Comparison of ENCODE assay signal across 20 cellular contexts in the genomic region with DNA sequence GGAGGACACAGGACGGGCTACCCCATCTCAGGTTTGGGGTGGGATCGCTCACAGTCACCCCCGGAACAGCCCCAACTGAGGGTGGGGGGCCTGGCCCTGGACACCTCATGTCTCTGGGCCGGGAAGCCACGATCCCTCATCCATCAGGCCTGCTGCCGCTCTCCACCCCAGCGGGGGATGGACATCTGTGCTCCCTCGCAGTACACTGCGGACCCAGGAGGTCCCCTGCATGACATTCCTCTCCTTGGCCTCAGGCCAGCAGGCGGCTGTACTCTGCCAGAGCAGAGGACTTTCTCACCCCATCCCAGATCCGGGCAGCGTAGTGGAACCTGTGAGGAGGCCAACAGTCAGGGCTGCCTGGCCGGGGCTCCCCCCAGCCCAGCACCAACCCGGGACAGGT. TPM values are rescaled to one million over a fixed set of nuclear protein-coding genes. Genes with fewer than 3 reads are reported as not detected.
"Had no signal": no experiment of that assay in that cellular context is flagged by ENCODE, and none has a peak within 500 bp of the region (broad histone marks: within the 10 kb centered on the region; RNA-seq: fewer than 3 reads in every experiment).

No MANE protein-coding gene starts in this region.

- H3K4me3 ChIP-seq: ascending aorta, lung, neural progenitor cell, thyroid gland, vagina had no signal

- H3K27me3 Mint-ChIP-seq: activated naive CD8-positive, alpha-beta T cell treated with anti-CD3 and anti-CD28 coated beads, Interleukin-2, amount 50 U/mL, for 24 hours; naive B cell; stimulated activated naive B cell treated with anti-CD40 and anti-IgM and Interleukin-4, amounts not matched to agents 10 μg/mL and 1 μg/mL and 100 μg/mL, for 72 hours had no signal

- DNase-seq: activated CD4-positive, alpha-beta T cell treated with anti-CD3 and anti-CD28 coated beads, Interleukin-2, amount 50 U/mL, for 1 hour; activated CD8-positive, alpha-beta memory T cell treated with anti-CD3 and anti-CD28 coated beads for 24 hours; activated naive CD4-positive, alpha-beta T cell treated with anti-CD3 and anti-CD28 coated beads for 36 hours; activated naive CD8-positive, alpha-beta T cell treated with anti-CD3 and anti-CD28 coated beads, Interleukin-2, amount 50 U/mL, for 24 hours; endodermal cell; left colon; naive B cell; stimulated activated naive B cell treated with anti-CD40 and anti-IgM and Interleukin-4, amounts not matched to agents 10 μg/mL and 1 μg/mL and 100 μg/mL, for 72 hours; T1000; thyroid gland had no signal

- H3K4me3 Mint-ChIP-seq: activated naive CD4-positive, alpha-beta T cell treated with anti-CD3 and anti-CD28 coated beads for 36 hours; activated naive CD8-positive, alpha-beta T cell treated with anti-CD3 and anti-CD28 coated beads, Interleukin-2, amount 50 U/mL, for 24 hours; endodermal cell; naive B cell; neural progenitor cell; stimulated activated naive B cell treated with anti-CD40 and anti-IgM and Interleukin-4, amounts not matched to agents 10 μg/mL and 1 μg/mL and 100 μg/mL, for 72 hours had no signal

- H3K4me1 ChIP-seq: ascending aorta, neural progenitor cell, thyroid gland, vagina had no signal

- H3K9me3 ChIP-seq: ascending aorta, thyroid gland, vagina had no signal

- H3K4me2 ChIP-seq: neural progenitor cell had no signal

- H3K9me3 Mint-ChIP-seq: activated naive CD4-positive, alpha-beta T cell treated with anti-CD3 and anti-CD28 coated beads for 36 hours; activated naive CD8-positive, alpha-beta T cell treated with anti-CD3 and anti-CD28 coated beads, Interleukin-2, amount 50 U/mL, for 24 hours; activated T-helper 2 cell treated with anti-CD3 and anti-CD28 coated beads, Interferon-gamma antibody, Interleukin-2, Interleukin-4, amounts not matched to agents 10 μg/mL and 5 μg/mL and 100 μg/mL, durations not matched to agents 14 hours and 24 hours and 36 hours; endodermal cell; naive B cell; neural progenitor cell; stimulated activated naive B cell treated with anti-CD40 and anti-IgM and Interleukin-4, amounts not matched to agents 10 μg/mL and 1 μg/mL and 100 μg/mL, for 72 hours had no signal

- H3K79me2 ChIP-seq: parathyroid adenoma had no signal

- H3K9ac ChIP-seq: neural progenitor cell, parathyroid adenoma had no signal

- ATAC-seq: activated CD4-positive, CD25-positive, alpha-beta regulatory T cell treated with anti-CD3 and anti-CD28 coated beads, Interleukin-2, amount 50 U/mL, for 24 hours; activated naive CD8-positive, alpha-beta T cell treated with anti-CD3 and anti-CD28 coated beads, Interleukin-2, amount 50 U/mL, for 24 hours; left colon; stimulated activated naive B cell treated with anti-CD40 and anti-IgM and Interleukin-4, amounts not matched to agents 10 μg/mL and 1 μg/mL and 100 μg/mL, for 72 hours had no signal

- H3K27ac ChIP-seq: ascending aorta, neural progenitor cell, parathyroid adenoma, thyroid gland, vagina had no signal

- H3K27ac Mint-ChIP-seq: activated T-helper 2 cell treated with anti-CD3 and anti-CD28 coated beads, Interferon-gamma antibody, Interleukin-2, Interleukin-4, amounts not matched to agents 10 μg/mL and 5 μg/mL and 100 μg/mL, durations not matched to agents 14 hours and 24 hours and 36 hours; endodermal cell; neural progenitor cell; stimulated activated naive B cell treated with anti-CD40 and anti-IgM and Interleukin-4, amounts not matched to agents 10 μg/mL and 1 μg/mL and 100 μg/mL, for 72 hours had no signal

- H3K36me3 ChIP-seq: neural progenitor cell had no signal

- H3K27me3 ChIP-seq: ascending aorta, neural progenitor cell, thyroid gland, vagina had no signal

- H2AFZ ChIP-seq: neural progenitor cell, parathyroid adenoma had no signal

- H3K4me1 Mint-ChIP-seq: activated naive CD8-positive, alpha-beta T cell treated with anti-CD3 and anti-CD28 coated beads, Interleukin-2, amount 50 U/mL, for 24 hours had no signal

RNA-seq across cellular contexts. Expression of gene IRGC, which starts 15.5 kb away (rescaled TPM):
- total RNA-seq: activated naive CD4-positive, alpha-beta T cell treated with anti-CD3 and anti-CD28 coated beads for 36 hours; activated T-helper 2 cell treated with anti-CD3 and anti-CD28 coated beads, Interferon-gamma antibody, Interleukin-2, Interleukin-4, amounts not matched to agents 10 μg/mL and 5 μg/mL and 100 μg/mL, durations not matched to agents 14 hours and 24 hours and 36 hours; ascending aorta; chondrocyte; dermis microvascular lymphatic vessel endothelial cell; endodermal cell; epithelial cell of proximal tubule; left colon; lung; vagina had no signal

RNA-seq across cellular contexts. Expression of gene KCNN4, which starts 49.4 kb away (rescaled TPM):
- total RNA-seq: endodermal cell had no signal
